7 cellular contexts compared by ENCODE assay signal in genomic region chr7:30594055-30594539, GRCh38. TPM values are rescaled to one million over a fixed set of nuclear protein-coding genes. Genes with fewer than 3 reads are reported as not detected.
DNase-seq lines count a peak whose midpoint lies in the region; ATAC-seq and TF ChIP-seq lines count a peak whose summit lies in the region.

No MANE protein-coding gene starts in this region.

- intact Hi-C loops in left lung (cut with DNase I) = no loop called here

- H3K36me3 ChIP-seq in HUES6 (ENCODE audit: control insufficient read depth, insufficient read depth, low read length) = peaks cover 22% of the 10 kb centered on the region
- peaks cover 0 to 7% of the 10 kb centered on the region in 2 donors for H3K36me3 ChIP-seq in left lung

- peaks cover 4% of the 10 kb centered on the region for H3K4me1 ChIP-seq in HUES6 (ENCODE audit: control insufficient read depth, insufficient read depth, low read length)
- H3K4me1 ChIP-seq in left lung = peaks cover 16 to 49% of the 10 kb centered on the region in 2 donors

- H3K27ac ChIP-seq in HUES6 (ENCODE audit: low read depth, low read length) (peak overlapping the region; percentile 98), left lung (peak overlapping the region; percentile 97 to 98)

- peak overlapping the region; percentile 100 for H3K4me3 Mint-ChIP-seq in T-helper 17 cell

- no peaks in the 10 kb centered on the region; the same call in 1 of the 2 replicates for H3K9me3 ChIP-seq in HUES6 (ENCODE audit: control insufficient read depth, insufficient read depth, low read depth, low read length)
- H3K9me3 ChIP-seq in T-helper 17 cell (ENCODE audit: control insufficient read depth, low read length, poor library complexity, severe bottlenecking) = no peaks in the 10 kb centered on the region
- no peaks in the 10 kb centered on the region for H3K9me3 ChIP-seq in left lung

- no peaks in the 10 kb centered on the region for H3K27me3 Mint-ChIP-seq in T-helper 17 cell

- peak overlapping the region; percentile 100 for H3K27ac Mint-ChIP-seq in T-helper 17 cell

- H3K27me3 ChIP-seq in HUES6 (ENCODE audit: control insufficient read depth, insufficient read depth, low read length) (no peaks in the 10 kb centered on the region), left lung (no peaks in the 10 kb centered on the region)

- H3K4me3 ChIP-seq in HUES6 (ENCODE audit: low read depth, low read length) (peak overlapping the region; percentile 99), cardiac fibroblast (replicated peaks in 1 of 2; ENCODE audit: low read depth in 2 of 2, low read length in 2 of 2) (peak overlapping the region; percentile 79 to 92), left lung (peak overlapping the region; percentile 63 to 96)

- H3K36me3 Mint-ChIP-seq in T-helper 17 cell (ENCODE audit: low read depth) = peaks cover 6% of the 10 kb centered on the region

- TF ChIP-seq CTCF in cardiac fibroblast (IDR thresholded peaks at IDR 0.05; ENCODE audit: low read depth, low read length) = no peak
- TF ChIP-seq CTCF in left lung (IDR thresholded peaks at IDR 0.05) = no peak

- ATAC-seq in GM21576 (IDR thresholded peaks at IDR 0.05; ENCODE audit: unreplicated experiment) = peak; percentile 34
- peak; percentile 30 for ATAC-seq in T-helper 17 cell
- peak; percentile 57 for ATAC-seq in left lung

- H3K9ac ChIP-seq in HUES6 (ENCODE audit: low read length) = peak overlapping the region; percentile 99

- DNase-seq in GM03348 (ENCODE audit: low spot score) = peak; percentile 61
- DNase-seq in T-helper 17 cell = peak in 1 of 3 donors; percentile 21
- peak in 1 of 2 donors; percentile 43 for DNase-seq in cardiac fibroblast (ENCODE audit: low read depth in 2 of 2)
- DNase-seq in left lung = peak in 1 of 2 donors; percentile 41
- DNase-seq in stimulated activated CD8-positive, alpha-beta memory T cell treated with anti-CD3 and anti-CD28 coated beads, Interleukin-15, amount 100 ng/mL, for 24 hours (ENCODE audit: low read depth) = peak; percentile 9

- peaks cover 45% of the 10 kb centered on the region for H3K4me1 Mint-ChIP-seq in T-helper 17 cell

RNA-seq across cellular contexts. Expression of gene GARS1, which starts 0.6 kb away (rescaled TPM):
- total RNA-seq in T-helper 17 cell (100 to 1,000 TPM in 1 of 2 donors, 10 to 100 TPM in 1; 84.6 to 114 TPM), left lung (100 to 1,000 TPM; 102 to 131 TPM)
